In the genomic region with DNA sequence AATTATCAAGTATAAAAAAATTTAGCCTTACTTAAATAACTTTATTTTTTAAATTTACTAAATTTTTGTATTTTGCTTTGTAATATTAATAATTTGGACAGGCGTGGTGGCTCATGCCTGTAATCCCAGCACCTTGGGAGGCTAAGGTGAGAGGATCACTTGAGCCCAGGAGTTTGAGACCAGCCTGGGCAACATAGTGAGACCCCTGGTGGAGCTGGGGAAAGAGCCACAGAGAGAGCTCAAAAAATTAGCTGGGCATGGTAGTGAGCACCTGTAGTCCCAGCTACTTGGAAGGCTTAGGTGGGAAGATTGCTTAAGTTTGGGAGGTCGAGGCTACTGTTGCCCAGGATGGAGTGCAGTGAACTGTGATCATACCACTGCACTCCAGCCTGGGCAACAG, we compare ENCODE assay signal across 16 cellular contexts.
DNase-seq lines count a peak whose midpoint lies in the region; ATAC-seq and TF ChIP-seq lines count a peak whose summit lies in the region.
"Had no signal": no experiment of that assay in that cellular context is flagged by ENCODE, and none has a peak within 500 bp of the region (broad histone marks: within the 10 kb centered on the region; RNA-seq: fewer than 3 reads in every experiment).

No MANE protein-coding gene starts in this region.

- H2AFZ ChIP-seq in OCI-LY1 (ENCODE audit: low read length): no peak overlapping the region

- H3K4me2 ChIP-seq in OCI-LY1 (ENCODE audit: low read length): no peak overlapping the region

- H3K27ac Mint-ChIP-seq in chondrocyte (ENCODE audit: unreplicated experiment) (no peak overlapping the region), osteocyte (ENCODE audit: unreplicated experiment) (no peak overlapping the region)

- H3K36me3 ChIP-seq in left ventricle myocardium inferior: no peaks in the 10 kb centered on the region
- H3K36me3 ChIP-seq in heart right ventricle: no peaks in the 10 kb centered on the region
- no peaks in the 10 kb centered on the region for H3K36me3 ChIP-seq in OCI-LY1 (ENCODE audit: insufficient read depth, low read length)
- H3K36me3 ChIP-seq: HAP-1 had no signal

- H3K27me3 ChIP-seq in left ventricle myocardium inferior (ENCODE audit: low read depth) (no peaks in the 10 kb centered on the region), heart right ventricle (no peaks in the 10 kb centered on the region), OCI-LY1 (ENCODE audit: insufficient read depth, low read length) (no peaks in the 10 kb centered on the region)

- H3K9me3 ChIP-seq in left ventricle myocardium inferior (replicated peaks) (no peaks in the 10 kb centered on the region), heart right ventricle (no peaks in the 10 kb centered on the region), OCI-LY1 (ENCODE audit: low read length) (no peaks in the 10 kb centered on the region)
- H3K9me3 ChIP-seq: HAP-1 had no signal

- ATAC-seq in heart right ventricle (no peak), GM19452 (IDR thresholded peaks at IDR 0.05; ENCODE audit: unreplicated experiment) (no peak), HG03378 (IDR thresholded peaks at IDR 0.05; ENCODE audit: unreplicated experiment) (no peak)

- intact Hi-C loops in left ventricle myocardium inferior (cut with micrococcal nuclease): no loop called here
- intact Hi-C loops in heart right ventricle (cut with DNase I): no loop called here

- WGBS in heart right ventricle, 2 donors: 92 to 95% methylated on average over 2 of the region's 2 CpGs

- H3K4me3 Mint-ChIP-seq in chondrocyte (ENCODE audit: unreplicated experiment) (no peak overlapping the region), osteocyte (ENCODE audit: unreplicated experiment) (no peak overlapping the region)

- H3K4me1 Mint-ChIP-seq in chondrocyte (ENCODE audit: low read depth) (peaks cover 7% of the 10 kb centered on the region), osteocyte (ENCODE audit: unreplicated experiment) (peaks cover 4% of the 10 kb centered on the region)

- peaks cover 8% of the 10 kb centered on the region; the same call in 1 of the 2 replicates for H3F3A ChIP-seq in OCI-LY1 (ENCODE audit: insufficient read depth, low read length)

- H3K27me3 Mint-ChIP-seq in chondrocyte (ENCODE audit: low read depth) (no peaks in the 10 kb centered on the region), osteocyte (ENCODE audit: unreplicated experiment) (no peaks in the 10 kb centered on the region)

- H3K4me1 ChIP-seq in left ventricle myocardium inferior (peaks cover 28% of the 10 kb centered on the region), heart right ventricle (peaks cover 0 to 35% (median 15%) of the 10 kb centered on the region in 9 donors), OCI-LY1 (ENCODE audit: insufficient read depth, low read length, severe bottlenecking) (peaks cover 16% of the 10 kb centered on the region)

- H3K4me3 ChIP-seq in left ventricle myocardium inferior (no peak overlapping the region), heart right ventricle (no peak overlapping the region), OCI-LY1 (ENCODE audit: low read depth, low read length, poor library complexity, severe bottlenecking) (no peak overlapping the region)
- H3K4me3 ChIP-seq: HAP-1 had no signal

- H3K9ac ChIP-seq in OCI-LY1 (ENCODE audit: low read length): no peak overlapping the region

- no peak overlapping the region for H3K27ac ChIP-seq in left ventricle myocardium inferior (replicated peaks)
- no peak overlapping the region for H3K27ac ChIP-seq in heart right ventricle
- no peak overlapping the region for H3K27ac ChIP-seq in OCI-LY1 (ENCODE audit: low read depth, low read length, poor library complexity, severe bottlenecking)
- H3K27ac ChIP-seq: C4-2B had no signal

- H3K9me2 ChIP-seq in OCI-LY1 (ENCODE audit: low read depth, low read length): no peaks in the 10 kb centered on the region

- H3K36me3 Mint-ChIP-seq in chondrocyte (ENCODE audit: low read depth) (no peaks in the 10 kb centered on the region), osteocyte (ENCODE audit: unreplicated experiment) (no peaks in the 10 kb centered on the region)

- no peaks in the 10 kb centered on the region for H4K20me1 ChIP-seq in OCI-LY1 (ENCODE audit: insufficient read depth, low read length)

- DNase-seq in left ventricle myocardium inferior: no peak
- DNase-seq in heart right ventricle: no peak
- no peak for DNase-seq in chondrocyte (ENCODE audit: low spot score)
- DNase-seq in osteocyte (ENCODE audit: extremely low spot score, unreplicated experiment): no peak
- DNase-seq in NCI-H1105 (lab: John Stamatoyannopoulos, UW): no peak
- DNase-seq: COR-L47, NCI-H1048, NCI-H1694, NCI-H446, NCI-H82, SIG-M5 had no signal

- H3K9me3 Mint-ChIP-seq in chondrocyte (ENCODE audit: low read depth) (no peaks in the 10 kb centered on the region), osteocyte (ENCODE audit: unreplicated experiment) (no peaks in the 10 kb centered on the region)

- peak; percentile 21 for TF ChIP-seq CTCF in left ventricle myocardium inferior (IDR thresholded peaks at IDR 0.05; ENCODE audit: borderline replicate concordance)
- peak in 2 of 9 donors; percentile 11 to 23 for TF ChIP-seq CTCF in heart right ventricle (IDR thresholded peaks at IDR 0.05)
- TF ChIP-seq CTCF in OCI-LY1 (IDR thresholded peaks at IDR 0.05; ENCODE audit: low read length): peak; percentile 14; the same call in 1 of the 2 replicates
- peak; percentile 32 for TF ChIP-seq CTCF in chondrocyte (IDR thresholded peaks at IDR 0.05)
- peak; percentile 14 for TF ChIP-seq CTCF in osteocyte (IDR thresholded peaks at IDR 0.05)

- no peaks in the 10 kb centered on the region for H3K79me2 ChIP-seq in OCI-LY1 (ENCODE audit: insufficient read depth, low read length)
